18 cellular contexts compared by ENCODE assay signal in genomic region chr15:84659904-84660781, GRCh38. TPM values are rescaled to one million over a fixed set of nuclear protein-coding genes. Genes with fewer than 3 reads are reported as not detected.
DNase-seq lines count a peak whose midpoint lies in the region; TF ChIP-seq lines count a peak whose summit lies in the region.
"Had no signal": no experiment of that assay in that cellular context is flagged by ENCODE, and none has a peak within 500 bp of the region (broad histone marks: within the 10 kb centered on the region; RNA-seq: fewer than 3 reads in every experiment).

No MANE protein-coding gene starts in this region.

- no peaks in the 10 kb centered on the region for H3K9me3 Mint-ChIP-seq in activated naive CD4-positive, alpha-beta T cell treated with anti-CD3 and anti-CD28 coated beads, Interleukin-2, amount 10 ng/mL, durations not matched to agents 7 days and 5 days
- no peaks in the 10 kb centered on the region for H3K9me3 Mint-ChIP-seq in activated T-helper 2 cell treated with anti-CD3 and anti-CD28 coated beads, Interferon-gamma antibody, Interleukin-2, Interleukin-4, amounts not matched to agents 10 μg/mL and 5 μg/mL and 100 μg/mL, durations not matched to agents 14 hours and 24 hours and 36 hours
- no peaks in the 10 kb centered on the region for H3K9me3 Mint-ChIP-seq in progenitor cell of endocrine pancreas (ENCODE audit: low read depth)
- H3K9me3 Mint-ChIP-seq: activated naive CD4-positive, alpha-beta T cell treated with anti-CD3 and anti-CD28 coated beads, Interleukin-2, amount 50 U/mL, for 72 hours had no signal

- H3K4me1 Mint-ChIP-seq in activated naive CD4-positive, alpha-beta T cell treated with anti-CD3 and anti-CD28 coated beads, Interleukin-2, amount 10 ng/mL, durations not matched to agents 7 days and 5 days, result peaks cover 29% of the 10 kb centered on the region
- peaks cover 18% of the 10 kb centered on the region for H3K4me1 Mint-ChIP-seq in activated T-helper 2 cell treated with anti-CD3 and anti-CD28 coated beads, Interferon-gamma antibody, Interleukin-2, Interleukin-4, amounts not matched to agents 10 μg/mL and 5 μg/mL and 100 μg/mL, durations not matched to agents 14 hours and 24 hours and 36 hours (ENCODE audit: low read depth)
- peaks cover 18% of the 10 kb centered on the region for H3K4me1 Mint-ChIP-seq in progenitor cell of endocrine pancreas (ENCODE audit: low read depth)

- CTCF ChIA-PET in activated naive CD4-positive, alpha-beta T cell treated with anti-CD3 and anti-CD28 coated beads, Interleukin-2, amount 10 ng/mL, durations not matched to agents 7 days and 5 days (lab: Charles Lee), result interaction anchor here (0.6 to 2.4 kb wide), 3 partner anchors 69 to 268 kb away, joined by 3 to 6 read pairs (median 3); no protein-coding TSS in a partner anchor

- H3K27me3 Mint-ChIP-seq in activated naive CD4-positive, alpha-beta T cell treated with anti-CD3 and anti-CD28 coated beads, Interleukin-2, amount 10 ng/mL, durations not matched to agents 7 days and 5 days, result peaks cover 12% of the 10 kb centered on the region
- H3K27me3 Mint-ChIP-seq in activated T-helper 2 cell treated with anti-CD3 and anti-CD28 coated beads, Interferon-gamma antibody, Interleukin-2, Interleukin-4, amounts not matched to agents 10 μg/mL and 5 μg/mL and 100 μg/mL, durations not matched to agents 14 hours and 24 hours and 36 hours (ENCODE audit: low read depth), result no peaks in the 10 kb centered on the region
- H3K27me3 Mint-ChIP-seq in progenitor cell of endocrine pancreas, result peaks cover 12% of the 10 kb centered on the region

- no peak overlapping the region for H3K9ac ChIP-seq in KMS-11

- no peaks in the 10 kb centered on the region for H3K27me3 ChIP-seq in KMS-11 (ENCODE audit: insufficient read depth, low read depth)
- H3K27me3 ChIP-seq: body of pancreas, left lung, ovary, Peyer's patch, stomach had no signal

- H3K4me3 ChIP-seq in KMS-11 (IDR thresholded peaks at IDR 0.05; ENCODE audit: insufficient read depth, low read depth, low read length), result no peak overlapping the region
- H3K4me3 ChIP-seq: body of pancreas, left lung, mucosa of descending colon, ovary, Peyer's patch, stomach had no signal

- H3K4me3 Mint-ChIP-seq in activated naive CD4-positive, alpha-beta T cell treated with anti-CD3 and anti-CD28 coated beads, Interleukin-2, amount 10 ng/mL, durations not matched to agents 7 days and 5 days, result no peak overlapping the region
- H3K4me3 Mint-ChIP-seq in activated T-helper 2 cell treated with anti-CD3 and anti-CD28 coated beads, Interferon-gamma antibody, Interleukin-2, Interleukin-4, amounts not matched to agents 10 μg/mL and 5 μg/mL and 100 μg/mL, durations not matched to agents 14 hours and 24 hours and 36 hours (ENCODE audit: low read depth), result peak overlapping the region; percentile 26
- H3K4me3 Mint-ChIP-seq in progenitor cell of endocrine pancreas (ENCODE audit: low read depth), result no peak overlapping the region

- DNase-seq in activated naive CD4-positive, alpha-beta T cell treated with anti-CD3 and anti-CD28 coated beads, Interleukin-2, amount 10 ng/mL, durations not matched to agents 7 days and 5 days, result no peak
- DNase-seq in activated naive CD4-positive, alpha-beta T cell (lab: John Stamatoyannopoulos, UW), result no peak
- DNase-seq in activated T-helper 2 cell treated with anti-CD3 and anti-CD28 coated beads, Interferon-gamma antibody, Interleukin-2, Interleukin-4, amounts not matched to agents 10 μg/mL and 5 μg/mL and 100 μg/mL, durations not matched to agents 14 hours and 24 hours and 36 hours (ENCODE audit: low spot score), result no peak
- DNase-seq in progenitor cell of endocrine pancreas (ENCODE audit: low spot score, unreplicated experiment) (no peak), kidney tubule cell (ENCODE audit: low spot score) (no peak), GM13976 (ENCODE audit: low spot score) (no peak), COR-L47 (lab: John Stamatoyannopoulos, UW) (no peak)
- DNase-seq: body of pancreas, Caco-2, left lung, mucosa of descending colon, NCI-H1105, NCI-H2107, ovary, Peyer's patch, stomach had no signal

- H3K27ac ChIP-seq in KMS-11, result no peak overlapping the region
- H3K27ac ChIP-seq: body of pancreas, left lung, Peyer's patch had no signal

- peak overlapping the region; percentile 5 for H3K27ac Mint-ChIP-seq in activated naive CD4-positive, alpha-beta T cell treated with anti-CD3 and anti-CD28 coated beads, Interleukin-2, amount 10 ng/mL, durations not matched to agents 7 days and 5 days
- peak overlapping the region; percentile 49 for H3K27ac Mint-ChIP-seq in activated T-helper 2 cell treated with anti-CD3 and anti-CD28 coated beads, Interferon-gamma antibody, Interleukin-2, Interleukin-4, amounts not matched to agents 10 μg/mL and 5 μg/mL and 100 μg/mL, durations not matched to agents 14 hours and 24 hours and 36 hours
- peak overlapping the region; percentile 20 for H3K27ac Mint-ChIP-seq in progenitor cell of endocrine pancreas

- intact Hi-C loops in activated T-helper 2 cell treated with anti-CD3 and anti-CD28 coated beads, Interferon-gamma antibody, Interleukin-2, Interleukin-4, amounts not matched to agents 10 μg/mL and 5 μg/mL and 100 μg/mL, durations not matched to agents 14 hours and 24 hours and 36 hours (cut with micrococcal nuclease), result loop anchor here (5.0 kb wide), 1 partner anchor 217 kb away; no protein-coding TSS in a partner anchor

- peaks cover 17% of the 10 kb centered on the region for H3K36me3 Mint-ChIP-seq in activated naive CD4-positive, alpha-beta T cell treated with anti-CD3 and anti-CD28 coated beads, Interleukin-2, amount 10 ng/mL, durations not matched to agents 7 days and 5 days
- peaks cover 16% of the 10 kb centered on the region for H3K36me3 Mint-ChIP-seq in activated T-helper 2 cell treated with anti-CD3 and anti-CD28 coated beads, Interferon-gamma antibody, Interleukin-2, Interleukin-4, amounts not matched to agents 10 μg/mL and 5 μg/mL and 100 μg/mL, durations not matched to agents 14 hours and 24 hours and 36 hours (ENCODE audit: low read depth)
- peaks cover 8% of the 10 kb centered on the region for H3K36me3 Mint-ChIP-seq in progenitor cell of endocrine pancreas (ENCODE audit: insufficient read depth)
- H3K36me3 Mint-ChIP-seq: activated naive CD4-positive, alpha-beta T cell treated with anti-CD3 and anti-CD28 coated beads, Interleukin-2, amount 50 U/mL, for 72 hours had no signal

- H3K4me2 ChIP-seq in KMS-11, result peak overlapping the region; percentile 31

- in situ Hi-C loops in GM13976 (cut with MboI; ENCODE audit: low sequenced_read_pairs, unreplicated experiment), result no loop called here

- no peak overlapping the region for H2AFZ ChIP-seq in KMS-11 (ENCODE audit: low read depth)

- no peaks in the 10 kb centered on the region for H4K20me1 ChIP-seq in KMS-11 (ENCODE audit: insufficient read depth)

- H3K79me2 ChIP-seq in KMS-11 (ENCODE audit: insufficient read depth, low read depth), result no peaks in the 10 kb centered on the region

- TF ChIP-seq CTCF in KMS-11 (conservative IDR thresholded peaks at IDR 0.05; ENCODE audit: low read depth, low read length) (no peak), progenitor cell of endocrine pancreas (IDR thresholded peaks at IDR 0.05; ENCODE audit: unreplicated experiment) (no peak), GM13976 (IDR thresholded peaks at IDR 0.05; ENCODE audit: borderline replicate concordance, control extremely low read depth, extremely low read depth, insufficient read depth, missing control alignments) (no peak)

- no peaks in the 10 kb centered on the region for H3K36me3 ChIP-seq in KMS-11 (ENCODE audit: insufficient read depth)
- H3K36me3 ChIP-seq: ovary had no signal

- peaks cover 45% of the 10 kb centered on the region for H3K4me1 ChIP-seq in KMS-11 (ENCODE audit: low read depth, poor library complexity, severe bottlenecking)

RNA-seq across cellular contexts. Expression of gene NMB, which starts 2.1 kb away (rescaled TPM):
- total RNA-seq in activated T-helper 2 cell treated with anti-CD3 and anti-CD28 coated beads, Interferon-gamma antibody, Interleukin-2, Interleukin-4, amounts not matched to agents 10 μg/mL and 5 μg/mL and 100 μg/mL, durations not matched to agents 14 hours and 24 hours and 36 hours, result 2.5 and 3.0 TPM in 2 replicates
- total RNA-seq in progenitor cell of endocrine pancreas, result 4.9 and 6.1 TPM in 2 replicates

RNA-seq across cellular contexts. Expression of gene WDR73, which starts 6.1 kb away (rescaled TPM):
- total RNA-seq in activated T-helper 2 cell treated with anti-CD3 and anti-CD28 coated beads, Interferon-gamma antibody, Interleukin-2, Interleukin-4, amounts not matched to agents 10 μg/mL and 5 μg/mL and 100 μg/mL, durations not matched to agents 14 hours and 24 hours and 36 hours, result 20.5 and 21.3 TPM in 2 replicates
- 65.7 and 69.8 TPM in 2 replicates for total RNA-seq in progenitor cell of endocrine pancreas

RNA-seq across cellular contexts. Expression of gene SEC11A, which starts 55.8 kb away (rescaled TPM):
- 115 and 117 TPM in 2 replicates for total RNA-seq in activated T-helper 2 cell treated with anti-CD3 and anti-CD28 coated beads, Interferon-gamma antibody, Interleukin-2, Interleukin-4, amounts not matched to agents 10 μg/mL and 5 μg/mL and 100 μg/mL, durations not matched to agents 14 hours and 24 hours and 36 hours
- 189 and 200 TPM in 2 replicates for total RNA-seq in progenitor cell of endocrine pancreas

RNA-seq across cellular contexts. Expression of gene ZSCAN2, which starts 59.3 kb away (rescaled TPM):
- 10.1 and 10.6 TPM in 2 replicates for total RNA-seq in activated T-helper 2 cell treated with anti-CD3 and anti-CD28 coated beads, Interferon-gamma antibody, Interleukin-2, Interleukin-4, amounts not matched to agents 10 μg/mL and 5 μg/mL and 100 μg/mL, durations not matched to agents 14 hours and 24 hours and 36 hours
- 44.6 and 46.7 TPM in 2 replicates for total RNA-seq in progenitor cell of endocrine pancreas
